1 cellular context compared by ENCODE assay signal in the genomic region with DNA sequence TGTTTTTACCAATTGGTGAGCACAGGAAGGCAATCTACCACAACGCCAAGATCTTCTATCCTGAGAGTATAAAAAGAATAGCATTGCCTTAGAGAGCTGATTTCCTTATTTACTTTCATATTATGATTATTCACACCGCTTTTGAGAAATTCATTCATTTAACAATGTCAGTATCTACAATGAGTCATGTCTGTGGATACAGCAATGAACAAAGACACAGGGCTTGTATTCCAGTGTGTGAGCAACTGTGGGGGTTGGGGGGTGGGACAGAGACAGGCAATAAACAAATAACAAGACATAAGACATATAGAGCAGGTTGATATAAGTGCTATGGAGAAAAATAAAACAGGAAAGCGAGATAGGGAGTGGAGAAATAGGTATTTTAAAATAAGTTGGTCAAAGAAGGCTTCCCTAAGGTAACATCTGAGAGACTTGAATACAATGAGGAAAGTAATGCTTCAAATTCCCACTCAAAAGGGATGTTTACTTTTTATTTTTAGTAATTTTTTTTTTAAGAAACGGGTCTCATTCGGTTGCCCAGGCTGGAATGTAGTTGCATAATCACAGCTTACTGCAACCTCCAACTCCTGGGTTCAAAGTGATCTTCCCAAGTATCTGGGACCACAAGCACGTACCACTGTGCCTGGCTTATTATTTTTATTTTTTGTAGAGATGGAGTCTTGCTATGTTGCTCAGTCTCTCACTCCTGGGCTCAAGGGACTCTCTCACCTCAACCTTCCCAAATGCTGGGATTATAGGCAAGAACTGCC.
TF ChIP-seq lines count a peak whose summit lies in the region.

No MANE protein-coding gene starts in this region.

TF ChIP-seq in IMR-90, 13 proteins besides CTCF, POLR2A, EP300 and RAD21:
- TF ChIP-seq CEBPB (IDR thresholded peaks at IDR 0.05; ENCODE audit: low read depth, low read length) = 0 out of 2 replicates have a peak, but pooled peaks have one; percentile 28
- TF ChIP-seq CHD1 (IDR thresholded peaks at IDR 0.05; ENCODE audit: low read depth, low read length) = no peak
